2 cellular contexts compared by ENCODE assay signal in the genomic region with DNA sequence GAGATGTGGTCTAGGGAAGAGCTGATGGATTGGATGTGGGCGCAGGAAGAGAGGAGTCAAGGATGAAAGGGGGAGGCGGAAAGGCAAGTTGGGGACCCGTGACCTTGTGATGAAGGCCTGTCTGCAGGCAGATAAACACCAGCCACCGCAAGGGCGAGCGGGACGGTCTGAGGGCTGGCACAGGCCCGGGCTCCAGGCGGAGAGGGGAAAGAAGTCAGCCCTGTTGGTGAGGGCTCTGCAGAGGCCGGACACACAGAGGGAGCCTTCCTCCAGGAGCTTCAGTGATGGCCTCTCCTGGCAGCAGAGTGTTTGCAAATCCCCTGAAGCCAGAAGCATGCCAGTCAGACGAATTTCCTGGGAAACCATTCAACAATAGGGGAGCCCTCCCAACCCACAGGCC.
TF ChIP-seq lines count a peak whose summit lies in the region.

No MANE protein-coding gene starts in this region.

TF ChIP-seq in WTC11, 78 proteins besides CTCF, POLR2A, EP300 and RAD21 (continued from another document):
- TF ChIP-seq, protein P1, sequence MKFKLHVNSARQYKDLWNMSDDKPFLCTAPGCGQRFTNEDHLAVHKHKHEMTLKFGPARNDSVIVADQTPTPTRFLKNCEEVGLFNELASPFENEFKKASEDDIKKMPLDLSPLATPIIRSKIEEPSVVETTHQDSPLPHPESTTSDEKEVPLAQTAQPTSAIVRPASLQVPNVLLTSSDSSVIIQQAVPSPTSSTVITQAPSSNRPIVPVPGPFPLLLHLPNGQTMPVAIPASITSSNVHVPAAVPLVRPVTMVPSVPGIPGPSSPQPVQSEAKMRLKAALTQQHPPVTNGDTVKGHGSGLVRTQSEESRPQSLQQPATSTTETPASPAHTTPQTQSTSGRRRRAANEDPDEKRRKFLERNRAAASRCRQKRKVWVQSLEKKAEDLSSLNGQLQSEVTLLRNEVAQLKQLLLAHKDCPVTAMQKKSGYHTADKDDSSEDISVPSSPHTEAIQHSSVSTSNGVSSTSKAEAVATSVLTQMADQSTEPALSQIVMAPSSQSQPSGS (CRISPR knock-in tag; IDR thresholded peaks at IDR 0.05; ENCODE audit: borderline replicate concordance, low read depth) = no peak
- TF ChIP-seq ZNF317 (CRISPR knock-in tag; IDR thresholded peaks at IDR 0.05; ENCODE audit: borderline replicate concordance, low read depth) (no peak), RORB (CRISPR knock-in tag; IDR thresholded peaks at IDR 0.05) (no peak), NR3C1 (CRISPR knock-in tag; conservative IDR thresholded peaks at IDR 0.05; ENCODE audit: low read depth) (no peak), KAT7 (CRISPR knock-in tag; IDR thresholded peaks at IDR 0.05; ENCODE audit: borderline replicate concordance) (no peak), ZBTB21 (CRISPR knock-in tag; IDR thresholded peaks at IDR 0.05; ENCODE audit: borderline replicate concordance) (no peak), ZNF423 (CRISPR knock-in tag; IDR thresholded peaks at IDR 0.05) (no peak), PRRX2 (CRISPR knock-in tag; IDR thresholded peaks at IDR 0.05) (no peak), GRHL2 (CRISPR knock-in tag; IDR thresholded peaks at IDR 0.05; ENCODE audit: insufficient replicate concordance, severe bottlenecking) (no peak), ZNF416 (CRISPR knock-in tag; IDR thresholded peaks at IDR 0.05) (no peak), ELF4 (CRISPR knock-in tag; IDR thresholded peaks at IDR 0.05; ENCODE audit: low read depth) (no peak)
- TF ChIP-seq, protein P2, sequence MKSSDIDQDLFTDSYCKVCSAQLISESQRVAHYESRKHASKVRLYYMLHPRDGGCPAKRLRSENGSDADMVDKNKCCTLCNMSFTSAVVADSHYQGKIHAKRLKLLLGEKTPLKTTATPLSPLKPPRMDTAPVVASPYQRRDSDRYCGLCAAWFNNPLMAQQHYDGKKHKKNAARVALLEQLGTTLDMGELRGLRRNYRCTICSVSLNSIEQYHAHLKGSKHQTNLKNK (CRISPR knock-in tag; IDR thresholded peaks at IDR 0.05) = no peak
- TF ChIP-seq, protein P3, sequence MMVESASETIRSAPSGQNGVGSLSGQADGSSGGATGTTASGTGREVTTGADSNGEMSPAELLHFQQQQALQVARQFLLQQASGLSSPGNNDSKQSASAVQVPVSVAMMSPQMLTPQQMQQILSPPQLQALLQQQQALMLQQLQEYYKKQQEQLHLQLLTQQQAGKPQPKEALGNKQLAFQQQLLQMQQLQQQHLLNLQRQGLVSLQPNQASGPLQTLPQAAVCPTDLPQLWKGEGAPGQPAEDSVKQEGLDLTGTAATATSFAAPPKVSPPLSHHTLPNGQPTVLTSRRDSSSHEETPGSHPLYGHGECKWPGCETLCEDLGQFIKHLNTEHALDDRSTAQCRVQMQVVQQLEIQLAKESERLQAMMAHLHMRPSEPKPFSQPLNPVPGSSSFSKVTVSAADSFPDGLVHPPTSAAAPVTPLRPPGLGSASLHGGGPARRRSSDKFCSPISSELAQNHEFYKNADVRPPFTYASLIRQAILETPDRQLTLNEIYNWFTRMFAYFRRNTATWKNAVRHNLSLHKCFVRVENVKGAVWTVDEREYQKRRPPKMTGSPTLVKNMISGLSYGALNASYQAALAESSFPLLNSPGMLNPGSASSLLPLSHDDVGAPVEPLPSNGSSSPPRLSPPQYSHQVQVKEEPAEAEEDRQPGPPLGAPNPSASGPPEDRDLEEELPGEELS (CRISPR knock-in tag; IDR thresholded peaks at IDR 0.05) = no peak
- TF ChIP-seq, protein P4, sequence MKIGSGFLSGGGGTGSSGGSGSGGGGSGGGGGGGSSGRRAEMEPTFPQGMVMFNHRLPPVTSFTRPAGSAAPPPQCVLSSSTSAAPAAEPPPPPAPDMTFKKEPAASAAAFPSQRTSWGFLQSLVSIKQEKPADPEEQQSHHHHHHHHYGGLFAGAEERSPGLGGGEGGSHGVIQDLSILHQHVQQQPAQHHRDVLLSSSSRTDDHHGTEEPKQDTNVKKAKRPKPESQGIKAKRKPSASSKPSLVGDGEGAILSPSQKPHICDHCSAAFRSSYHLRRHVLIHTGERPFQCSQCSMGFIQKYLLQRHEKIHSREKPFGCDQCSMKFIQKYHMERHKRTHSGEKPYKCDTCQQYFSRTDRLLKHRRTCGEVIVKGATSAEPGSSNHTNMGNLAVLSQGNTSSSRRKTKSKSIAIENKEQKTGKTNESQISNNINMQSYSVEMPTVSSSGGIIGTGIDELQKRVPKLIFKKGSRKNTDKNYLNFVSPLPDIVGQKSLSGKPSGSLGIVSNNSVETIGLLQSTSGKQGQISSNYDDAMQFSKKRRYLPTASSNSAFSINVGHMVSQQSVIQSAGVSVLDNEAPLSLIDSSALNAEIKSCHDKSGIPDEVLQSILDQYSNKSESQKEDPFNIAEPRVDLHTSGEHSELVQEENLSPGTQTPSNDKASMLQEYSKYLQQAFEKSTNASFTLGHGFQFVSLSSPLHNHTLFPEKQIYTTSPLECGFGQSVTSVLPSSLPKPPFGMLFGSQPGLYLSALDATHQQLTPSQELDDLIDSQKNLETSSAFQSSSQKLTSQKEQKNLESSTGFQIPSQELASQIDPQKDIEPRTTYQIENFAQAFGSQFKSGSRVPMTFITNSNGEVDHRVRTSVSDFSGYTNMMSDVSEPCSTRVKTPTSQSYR (CRISPR knock-in tag; IDR thresholded peaks at IDR 0.05) = no peak
- TF ChIP-seq, protein P5, sequence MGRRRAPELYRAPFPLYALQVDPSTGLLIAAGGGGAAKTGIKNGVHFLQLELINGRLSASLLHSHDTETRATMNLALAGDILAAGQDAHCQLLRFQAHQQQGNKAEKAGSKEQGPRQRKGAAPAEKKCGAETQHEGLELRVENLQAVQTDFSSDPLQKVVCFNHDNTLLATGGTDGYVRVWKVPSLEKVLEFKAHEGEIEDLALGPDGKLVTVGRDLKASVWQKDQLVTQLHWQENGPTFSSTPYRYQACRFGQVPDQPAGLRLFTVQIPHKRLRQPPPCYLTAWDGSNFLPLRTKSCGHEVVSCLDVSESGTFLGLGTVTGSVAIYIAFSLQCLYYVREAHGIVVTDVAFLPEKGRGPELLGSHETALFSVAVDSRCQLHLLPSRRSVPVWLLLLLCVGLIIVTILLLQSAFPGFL (CRISPR knock-in tag; IDR thresholded peaks at IDR 0.05; ENCODE audit: borderline replicate concordance) = no peak
- TF ChIP-seq, protein P6, sequence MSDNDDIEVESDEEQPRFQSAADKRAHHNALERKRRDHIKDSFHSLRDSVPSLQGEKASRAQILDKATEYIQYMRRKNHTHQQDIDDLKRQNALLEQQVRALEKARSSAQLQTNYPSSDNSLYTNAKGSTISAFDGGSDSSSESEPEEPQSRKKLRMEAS (CRISPR knock-in tag; IDR thresholded peaks at IDR 0.05) = no peak
- TF ChIP-seq, protein P7, sequence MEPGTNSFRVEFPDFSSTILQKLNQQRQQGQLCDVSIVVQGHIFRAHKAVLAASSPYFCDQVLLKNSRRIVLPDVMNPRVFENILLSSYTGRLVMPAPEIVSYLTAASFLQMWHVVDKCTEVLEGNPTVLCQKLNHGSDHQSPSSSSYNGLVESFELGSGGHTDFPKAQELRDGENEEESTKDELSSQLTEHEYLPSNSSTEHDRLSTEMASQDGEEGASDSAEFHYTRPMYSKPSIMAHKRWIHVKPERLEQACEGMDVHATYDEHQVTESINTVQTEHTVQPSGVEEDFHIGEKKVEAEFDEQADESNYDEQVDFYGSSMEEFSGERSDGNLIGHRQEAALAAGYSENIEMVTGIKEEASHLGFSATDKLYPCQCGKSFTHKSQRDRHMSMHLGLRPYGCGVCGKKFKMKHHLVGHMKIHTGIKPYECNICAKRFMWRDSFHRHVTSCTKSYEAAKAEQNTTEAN (CRISPR knock-in tag; IDR thresholded peaks at IDR 0.05) = no peak

TF ChIP-seq in H1, 55 proteins besides CTCF, POLR2A, EP300 and RAD21 (continued from another document):
- TF ChIP-seq GABPA (IDR thresholded peaks at IDR 0.05; ENCODE audit: borderline replicate concordance, insufficient read depth, low read length) (no peak), EGR1 (IDR thresholded peaks at IDR 0.05; ENCODE audit: borderline replicate concordance, low read depth, low read length) (no peak), KDM1A (IDR thresholded peaks at IDR 0.05; ENCODE audit: borderline replicate concordance, low read length) (no peak), HDAC2 (IDR thresholded peaks at IDR 0.05; ENCODE audit: borderline replicate concordance in 1 of 2, low read depth in 2 of 2, low read length in 2 of 2) (no peak)
